8 cellular contexts compared by ENCODE assay signal in the genomic region with DNA sequence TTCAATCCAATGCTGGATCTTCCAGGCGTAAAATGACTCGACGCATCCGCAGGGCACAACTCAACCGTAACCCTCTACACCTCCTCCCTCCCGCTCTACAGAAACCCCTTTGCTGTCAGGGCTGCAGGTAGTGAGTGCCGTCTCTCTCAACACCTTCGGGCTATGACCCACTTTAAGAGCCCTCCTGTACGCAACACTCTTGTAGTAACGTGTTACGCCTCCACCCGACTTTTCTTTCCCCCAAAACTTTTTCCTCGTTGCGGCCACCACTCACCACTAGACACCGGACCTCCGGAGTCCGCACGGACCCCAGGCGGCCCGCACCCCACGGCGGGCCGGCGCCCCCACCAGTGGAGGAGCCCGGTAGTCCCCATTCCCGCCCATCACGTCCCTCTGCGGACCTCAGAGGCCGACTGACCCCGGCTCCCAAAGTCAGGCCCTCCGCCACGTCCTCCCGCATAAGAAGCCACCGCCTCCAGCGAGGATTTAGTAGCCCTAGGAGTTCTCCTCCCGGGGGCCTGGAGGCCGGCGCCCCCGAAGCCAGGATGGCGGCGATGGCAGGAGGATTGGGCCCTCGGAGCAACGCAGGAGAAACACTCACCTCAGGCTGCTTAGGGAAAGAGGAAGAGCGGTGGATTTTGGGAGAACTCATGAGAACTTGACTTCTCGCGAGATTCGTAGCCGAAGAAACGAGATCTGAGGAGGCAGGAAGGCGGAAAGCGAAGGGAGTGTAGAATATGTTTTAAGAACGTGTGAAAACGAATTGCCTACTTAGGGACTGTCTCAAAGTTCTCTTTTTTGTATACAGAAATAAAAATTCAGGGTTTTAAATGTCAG. TPM values are rescaled to one million over a fixed set of nuclear protein-coding genes. Genes with fewer than 3 reads are reported as not detected.
DNase-seq lines count a peak whose midpoint lies in the region; ATAC-seq, FAIRE-seq and TF ChIP-seq lines count a peak whose summit lies in the region.

A gene (minus strand): TSS at position 609 of the 837 bp plus-strand sequence.

- CTCF ChIA-PET in H1 (lab: Charles Lee; ENCODE audit: partially characterized antibody) = no interaction called here

- H3K36me3 ChIP-seq in CD4-positive, CD25-positive, alpha-beta regulatory T cell (ENCODE audit: control insufficient read depth, insufficient read depth, low read length) = peaks cover 40% of the 10 kb centered on the region
- peaks cover 15 to 45% (median 37%) of the 10 kb centered on the region in 4 experiments for H3K36me3 ChIP-seq in H1 (ENCODE audit: control insufficient read depth in 2 of 4, insufficient read depth in 4 of 4, low read length in 3 of 4)

- H3K79me2 ChIP-seq in H1 (ENCODE audit: control insufficient read depth in 1 of 2, insufficient read depth in 2 of 2, low read length in 2 of 2) = peaks cover 6 to 25% of the 10 kb centered on the region in 2 experiments

- H3K4me1 Mint-ChIP-seq in CD4-positive, CD25-positive, alpha-beta regulatory T cell = peaks cover 29 to 52% (median 32%) of the 10 kb centered on the region in 4 donors
- peaks cover 21% of the 10 kb centered on the region for H3K4me1 Mint-ChIP-seq in memory B cell

- peak; percentile 93 for FAIRE-seq in H1 (lab: Jason Lieb, UNC)

- H3K9me3 Mint-ChIP-seq in CD4-positive, CD25-positive, alpha-beta regulatory T cell = no peaks in the 10 kb centered on the region
- no peaks in the 10 kb centered on the region for H3K9me3 Mint-ChIP-seq in memory B cell

- H4K8ac ChIP-seq in H1 (ENCODE audit: extremely low read depth, insufficient read depth, low read length) = peak within 1 kb of the TSS; percentile 97

- no peaks in the 10 kb centered on the region for H3K27me3 ChIP-seq in CD4-positive, CD25-positive, alpha-beta regulatory T cell (ENCODE audit: control insufficient read depth, insufficient read depth, low read length)
- no peaks in the 10 kb centered on the region for H3K27me3 ChIP-seq in H1 (replicated peaks in 1 of 4; ENCODE audit: control insufficient read depth in 3 of 4, extremely low read depth in 1 of 4, insufficient read depth in 3 of 4, low read length in 3 of 4)

- peak; percentile 93 to 96 for TF ChIP-seq POLR2A in H1 (IDR thresholded peaks at IDR 0.05; ENCODE audit: control extremely low read depth in 1 of 2, low read depth in 2 of 2, low read length in 2 of 2)

- TF ChIP-seq CTCF in H1 (IDR thresholded peaks at IDR 0.05; ENCODE audit: control extremely low read depth in 1 of 3, insufficient read depth in 1 of 3, low read depth in 1 of 3, low read length in 3 of 3) = no peak; a peak in 1 of 4 replicates

- peak within 1 kb of the TSS; percentile 81 for H3K18ac ChIP-seq in H1 (ENCODE audit: extremely low read depth, low read length)

- peaks cover 4% of the 10 kb centered on the region; the same call in 1 of the 2 replicates for H3K23me2 ChIP-seq in H1 (ENCODE audit: low read depth, low read length)

- TF ChIP-seq EP300 in H1 (IDR thresholded peaks at IDR 0.05; ENCODE audit: borderline replicate concordance in 1 of 2, low read depth in 2 of 2, low read length in 2 of 2) = 0 out of 3 replicates have a peak, but pooled peaks of 1 of the 2 experiments have one; percentile 25

- H2BK15ac ChIP-seq in H1 (ENCODE audit: low read length) = peak within 1 kb of the TSS; percentile 97

- peak within 1 kb of the TSS; percentile 56 for H4K91ac ChIP-seq in H1 (replicated peaks; ENCODE audit: insufficient read length, low read length)

- no peak for TF ChIP-seq RAD21 in H1 (IDR thresholded peaks at IDR 0.05 in 1 of 2, conservative IDR thresholded peaks at IDR 0.05 in 1 of 2; ENCODE audit: low read depth in 2 of 2, low read length in 2 of 2)

- peak within 1 kb of the TSS; percentile 79 to 89 for H3K4me2 ChIP-seq in H1 (ENCODE audit: insufficient read depth in 1 of 2, low read depth in 2 of 2, low read length in 2 of 2)

- H3K79me1 ChIP-seq in H1 (ENCODE audit: low read depth, low read length) = no peaks in the 10 kb centered on the region

- peak within 1 kb of the TSS; percentile 89 to 97 (median 96) for H3K4me3 Mint-ChIP-seq in CD4-positive, CD25-positive, alpha-beta regulatory T cell
- peak within 1 kb of the TSS; percentile 96 for H3K4me3 Mint-ChIP-seq in memory B cell

- no peaks in the 10 kb centered on the region for H3K9me3 ChIP-seq in CD4-positive, CD25-positive, alpha-beta regulatory T cell (ENCODE audit: control insufficient read depth in 2 of 2, low read length in 2 of 2)
- H3K9me3 ChIP-seq in H1 (ENCODE audit: insufficient read depth in 2 of 2, low read depth in 1 of 2, low read length in 1 of 2) = no peaks in the 10 kb centered on the region

- peak within 1 kb of the TSS; percentile 96 for H2AFZ ChIP-seq in H1 (ENCODE audit: low read length)

- peaks cover 33% of the 10 kb centered on the region for H3K36me3 Mint-ChIP-seq in CD4-positive, CD25-positive, alpha-beta regulatory T cell
- peaks cover 17% of the 10 kb centered on the region for H3K36me3 Mint-ChIP-seq in memory B cell

- peak; percentile 77 to 82 for ATAC-seq in CD4-positive, CD25-positive, alpha-beta regulatory T cell (ENCODE audit: low read depth in 2 of 2)
- ATAC-seq in GM19455 (IDR thresholded peaks at IDR 0.05; ENCODE audit: unreplicated experiment) (peak; percentile 75), memory B cell (ENCODE audit: low read depth) (peak; percentile 81)

- H3K4ac ChIP-seq in H1 (replicated peaks; ENCODE audit: insufficient read length, low read depth, low read length) = peak within 1 kb of the TSS; percentile 12

- DNase-seq in CD4-positive, CD25-positive, alpha-beta regulatory T cell = peak; percentile 83 to 98 (median 93)
- DNase-seq in HT1080 (ENCODE audit: low read depth) (peak; percentile 97), NOMO-1 treated with DMSO at 0.1 percent for 48 hours (lab: John Stamatoyannopoulos, UW; ENCODE audit: unreplicated experiment) (peak; percentile 99), H1 (ENCODE audit: low read depth in 1 of 2, low spot score in 2 of 2) (peak; percentile 88 to 91), memory B cell (ENCODE audit: low spot score in 2 of 2) (peak; percentile 80 to 89)
- peak; percentile 67 to 82 for DNase-seq in activated CD8-positive, alpha-beta memory T cell treated with anti-CD3 and anti-CD28 coated beads for 4 hours (ENCODE audit: low read depth in 2 of 2)
- peak; percentile 51 for DNase-seq in stimulated activated CD8-positive, alpha-beta memory T cell treated with anti-CD3 and anti-CD28 coated beads, Interleukin-12 subunit alpha, Interleukin-12 subunit beta, amount 100 ng/mL, for 24 hours (ENCODE audit: extremely low read depth)

- peak within 1 kb of the TSS; percentile 84 for H3K4me3 ChIP-seq in CD4-positive, CD25-positive, alpha-beta regulatory T cell (ENCODE audit: low read depth, low read length)
- peak within 1 kb of the TSS; percentile 88 to 99 (median 92) for H3K4me3 ChIP-seq in H1 (ENCODE audit: extremely low read depth in 1 of 4, insufficient read depth in 2 of 4, low read depth in 3 of 4, low read length in 4 of 4)

- H2AK5ac ChIP-seq in H1 (ENCODE audit: low read depth, low read length) = peak within 1 kb of the TSS; percentile 82; the same call in 1 of the 2 replicates

- 3% methylated on average over 47 of the region's 53 CpGs; no CpG with 5 or more reads in 1 of the 2 experiments for WGBS in H1 (ENCODE audit: extremely low coverage in 1 of 2, insufficient coverage in 1 of 2, insufficient read length in 1 of 2, insufficient replicate concordance in 2 of 2, low coverage in 1 of 2, low lambda C conversion rate in 2 of 2, missing lambda C conversion rate in 1 of 2), 2 experiments

- H3K56ac ChIP-seq in H1 (replicated peaks; ENCODE audit: insufficient read length, low read depth, low read length) = peak within 1 kb of the TSS; percentile 50

- peak within 1 kb of the TSS; percentile 95 for H3K27ac ChIP-seq in CD4-positive, CD25-positive, alpha-beta regulatory T cell (ENCODE audit: insufficient read depth, low read length, poor library complexity, severe bottlenecking)
- H3K27ac ChIP-seq in H1 (ENCODE audit: low read depth, low read length) = peak within 1 kb of the TSS; percentile 91

- peak within 1 kb of the TSS; percentile 98 to 100 (median 99) for H3K9ac ChIP-seq in H1 (replicated peaks in 1 of 4; ENCODE audit: extremely low read depth in 1 of 4, low read depth in 3 of 4, low read length in 3 of 4)

- H2BK120ac ChIP-seq in H1 (replicated peaks; ENCODE audit: low read depth, low read length) = peak within 1 kb of the TSS; percentile 73

- peaks cover 5 to 7% of the 10 kb centered on the region in 2 experiments for H4K20me1 ChIP-seq in H1 (replicated peaks in 1 of 2; ENCODE audit: control insufficient read depth in 1 of 2, insufficient read depth in 2 of 2, low read length in 2 of 2)

- H3K23ac ChIP-seq in H1 (ENCODE audit: insufficient read length) = no peak within 1 kb of the TSS

- peak within 1 kb of the TSS; percentile 91 for H2BK12ac ChIP-seq in H1 (ENCODE audit: low read depth, low read length)

- H2BK20ac ChIP-seq in H1 (ENCODE audit: low read length) = peak within 1 kb of the TSS; percentile 97

- H3K14ac ChIP-seq in H1 (ENCODE audit: insufficient read length) = no peak within 1 kb of the TSS

- POLR2A ChIA-PET in H1 (lab: Charles Lee; ENCODE audit: partially characterized antibody) = interaction anchor here (1.3 to 1.4 kb wide), 2 partner anchors 17 to 258 kb away, joined by 4 to 8 read pairs; no protein-coding TSS in a partner anchor

- H4K5ac ChIP-seq in H1 (ENCODE audit: insufficient read length, low read depth, low read length) = peak within 1 kb of the TSS; percentile 69

- peak within 1 kb of the TSS; percentile 92 to 97 (median 94) for H3K27ac Mint-ChIP-seq in CD4-positive, CD25-positive, alpha-beta regulatory T cell
- H3K27ac Mint-ChIP-seq in memory B cell = peak within 1 kb of the TSS; percentile 98

- H3K4me1 ChIP-seq in CD4-positive, CD25-positive, alpha-beta regulatory T cell (ENCODE audit: control insufficient read depth, insufficient read depth, low read length, poor library complexity, severe bottlenecking) = peaks cover 39% of the 10 kb centered on the region
- peaks cover 3 to 5% (median 3%) of the 10 kb centered on the region in 4 experiments; a peak in 5 of 7 replicates for H3K4me1 ChIP-seq in H1 (replicated peaks in 1 of 4; ENCODE audit: control insufficient read depth in 3 of 4, insufficient read depth in 4 of 4, low read length in 3 of 4)

- peak within 1 kb of the TSS; percentile 96 for H2BK5ac ChIP-seq in H1 (ENCODE audit: low read depth, low read length)

- peaks cover 9% of the 10 kb centered on the region for H3K27me3 Mint-ChIP-seq in CD4-positive, CD25-positive, alpha-beta regulatory T cell
- H3K27me3 Mint-ChIP-seq in memory B cell = no peaks in the 10 kb centered on the region

RNA-seq across cellular contexts. Expression of the gene that starts here (rescaled TPM):
- total RNA-seq in CD4-positive, CD25-positive, alpha-beta regulatory T cell = 1,805 TPM
- polyA plus RNA-seq in CD4-positive, CD25-positive, alpha-beta regulatory T cell = 1,000 to 10,000 TPM; 1,527 to 2,169 (median 1,887) TPM
- total RNA-seq in HT1080 (2014; rRNA removed; shearing (Covaris generic)) = 3,061 and 3,120 TPM in 2 replicates
- polyA plus RNA-seq in HT1080 (2015; cell fraction: cytosol; rRNA removed) = 3,661 and 3,835 TPM in 2 replicates
- 1,409 and 1,549 TPM in 2 replicates for polyA plus RNA-seq in HT1080 (2015; cell fraction: nucleus; rRNA removed)
- 2,692 and 2,707 TPM in 2 replicates for total RNA-seq in H1 (2021; fragmentation: NEBNext Ultra II Directional; extraction: Animal tissue kit (Norgen Biotek cat#: 25700))
- polyA plus RNA-seq in H1 (2011; rRNA removed) = 2,550 and 4,330 TPM in 2 replicates
- polyA plus RNA-seq in H1 (2011; cell fraction: cytosol; rRNA removed) = 4,763 TPM
- 1,813 TPM for polyA plus RNA-seq in H1 (2011; cell fraction: nucleus; rRNA removed)
- 3,622 to 5,232 TPM (median 4,180 TPM) in 4 replicates for polyA plus RNA-seq in H1 (2012, experiment 1 of 2)
- polyA plus RNA-seq in H1 (2012, experiment 2 of 2) = 1,892 TPM
- polyA plus RNA-seq in H1 (2013, experiment 1 of 2) = 4,430 TPM
- 4,563 TPM for polyA plus RNA-seq in H1 (2013, experiment 2 of 2)
- 1,374 and 2,105 TPM in 2 replicates for polyA minus RNA-seq in H1 (2011; rRNA and poly(A)+ RNA removed)
- polyA minus RNA-seq in H1 (2011; cell fraction: cytosol; rRNA and poly(A)+ RNA removed) = 674 TPM
- polyA minus RNA-seq in H1 (2011; cell fraction: nucleus; rRNA and poly(A)+ RNA removed) = 1,076 TPM

Comparison
In these comparisons a context has a peak if more than half of its experiments do, and no peak if none do; other contexts are left out.
1. Peak in every context shown above with its lines: DNase-seq, ATAC-seq, H3K4me3 ChIP-seq and H3K27ac ChIP-seq.